22 cellular contexts compared by ENCODE assay signal in genomic region chr16:80463776-80464175, GRCh38.
"Had no signal": no experiment of that assay in that cellular context is flagged by ENCODE, and none has a peak within 500 bp of the region (broad histone marks: within the 10 kb centered on the region; RNA-seq: fewer than 3 reads in every experiment).

No MANE protein-coding gene starts in this region.

- H3K36me3 Mint-ChIP-seq: activated naive CD4-positive, alpha-beta T cell treated with anti-CD3 and anti-CD28 coated beads, Interleukin-2, amount 50 U/mL, for 72 hours; mesothelial cell of epicardium; naive thymus-derived CD4-positive, alpha-beta T cell had no signal

- H3K4me3 Mint-ChIP-seq: activated CD4-positive, alpha-beta memory T cell treated with anti-CD3 and anti-CD28 coated beads, Interleukin-2, amount 10 ng/mL, durations not matched to agents 7 days and 5 days; activated CD4-positive, alpha-beta T cell treated with anti-CD3 and anti-CD28 coated beads, Interleukin-2, amount 10 ng/mL, durations not matched to agents 7 days and 5 days; activated T-cell treated with anti-CD3 and anti-CD28 coated beads, Interleukin-2, amount 50 U/mL, for 4 hours; endodermal cell; mesothelial cell of epicardium; naive thymus-derived CD4-positive, alpha-beta T cell; T-helper 17 cell had no signal

- H3K27ac Mint-ChIP-seq: activated CD4-positive, alpha-beta memory T cell treated with anti-CD3 and anti-CD28 coated beads, Interleukin-2, amount 10 ng/mL, durations not matched to agents 7 days and 5 days; activated CD4-positive, alpha-beta T cell treated with anti-CD3 and anti-CD28 coated beads, Interleukin-2, amount 10 ng/mL, durations not matched to agents 7 days and 5 days; activated naive CD4-positive, alpha-beta T cell treated with anti-CD3 and anti-CD28 coated beads, Interleukin-2, amount 50 U/mL, for 72 hours; activated T-helper 2 cell treated with anti-CD3 and anti-CD28 coated beads, Interferon-gamma antibody, Interleukin-2, Interleukin-4, amounts not matched to agents 10 μg/mL and 5 μg/mL and 100 μg/mL, durations not matched to agents 14 hours and 24 hours and 36 hours; endodermal cell; mesothelial cell of epicardium; naive thymus-derived CD4-positive, alpha-beta T cell; T-helper 17 cell had no signal

- H3K4me1 Mint-ChIP-seq: activated CD4-positive, alpha-beta T cell treated with anti-CD3 and anti-CD28 coated beads, Interleukin-2, amount 10 ng/mL, durations not matched to agents 7 days and 5 days; mesothelial cell of epicardium had no signal

- ATAC-seq: activated naive CD4-positive, alpha-beta T cell treated with anti-CD3 and anti-CD28 coated beads, Interleukin-2, amount 50 U/mL, for 72 hours; activated T-cell treated with anti-CD3 and anti-CD28 coated beads, Interleukin-2, amount 50 U/mL, for 4 hours; foreskin keratinocyte; naive thymus-derived CD4-positive, alpha-beta T cell; T-helper 17 cell; upper lobe of right lung had no signal

- H3K27me3 ChIP-seq: breast epithelium, suprapubic skin, upper lobe of right lung had no signal

- H3K4me3 ChIP-seq: breast epithelium, esophagus muscularis mucosa, spleen, suprapubic skin, tibial artery, upper lobe of right lung had no signal

- H3K9me3 Mint-ChIP-seq: activated CD4-positive, alpha-beta memory T cell treated with anti-CD3 and anti-CD28 coated beads, Interleukin-2, amount 10 ng/mL, durations not matched to agents 7 days and 5 days; activated CD4-positive, alpha-beta T cell treated with anti-CD3 and anti-CD28 coated beads, Interleukin-2, amount 10 ng/mL, durations not matched to agents 7 days and 5 days; activated naive CD4-positive, alpha-beta T cell treated with anti-CD3 and anti-CD28 coated beads, Interleukin-2, amount 50 U/mL, for 72 hours; activated T-cell treated with anti-CD3 and anti-CD28 coated beads, Interleukin-2, amount 50 U/mL, for 4 hours; activated T-helper 2 cell treated with anti-CD3 and anti-CD28 coated beads, Interferon-gamma antibody, Interleukin-2, Interleukin-4, amounts not matched to agents 10 μg/mL and 5 μg/mL and 100 μg/mL, durations not matched to agents 14 hours and 24 hours and 36 hours; endodermal cell; mesothelial cell of epicardium had no signal

- DNase-seq: activated CD4-positive, alpha-beta memory T cell treated with anti-CD3 and anti-CD28 coated beads, Interleukin-2, amount 10 ng/mL, durations not matched to agents 7 days and 5 days; activated CD4-positive, alpha-beta T cell treated with anti-CD3 and anti-CD28 coated beads, Interleukin-2, amount 10 ng/mL, durations not matched to agents 7 days and 5 days; activated CD4-positive, CD25-positive, alpha-beta regulatory T cell treated with anti-CD3 and anti-CD28 coated beads, Interleukin-2, amount 50 U/mL, for 72 hours; activated naive CD4-positive, alpha-beta T cell; activated T-cell treated with anti-CD3 and anti-CD28 coated beads, Interleukin-2, amount 50 U/mL, for 4 hours; central memory CD4-positive, alpha-beta T cell; endodermal cell; foreskin keratinocyte; left colon; naive thymus-derived CD4-positive, alpha-beta T cell; spleen; stimulated activated naive CD4-positive, alpha-beta T cell; T-helper 17 cell; T1000; tibial artery; upper lobe of right lung had no signal

- H3K4me1 ChIP-seq: breast epithelium, foreskin keratinocyte, tibial artery, upper lobe of right lung had no signal

- H3K36me3 ChIP-seq: breast epithelium, esophagus muscularis mucosa, spleen, suprapubic skin, tibial artery, upper lobe of right lung had no signal

- H3K27ac ChIP-seq: breast epithelium, esophagus muscularis mucosa, foreskin keratinocyte, spleen, suprapubic skin, tibial artery, upper lobe of right lung had no signal
